ENCODE assay signal across 16 cellular contexts in genomic region chr12:115037830-115038229, GRCh38.
DNase-seq lines count a peak whose midpoint lies in the region; ATAC-seq and TF ChIP-seq lines count a peak whose summit lies in the region.
"Had no signal": no experiment of that assay in that cellular context is flagged by ENCODE, and none has a peak within 500 bp of the region (broad histone marks: within the 10 kb centered on the region; RNA-seq: fewer than 3 reads in every experiment).

No MANE protein-coding gene starts in this region.

- H3K4me1 ChIP-seq in right cardiac atrium (ENCODE audit: control insufficient read depth, insufficient read depth, low read length) (no peaks in the 10 kb centered on the region), right lobe of liver (peaks cover 0 to 19% (median 5%) of the 10 kb centered on the region in 4 donors)
- H3K4me1 ChIP-seq: BLaER1 treated with 17β-estradiol and CSF1 and Interleukin-3, amounts not matched to agents 10 nM and 100 nM had no signal

- no peaks in the 10 kb centered on the region for H3K36me3 ChIP-seq in right lobe of liver
- H3K36me3 ChIP-seq: BLaER1 treated with 17β-estradiol and CSF1 and Interleukin-3, amounts not matched to agents 10 nM and 100 nM had no signal

- H3K4me3 ChIP-seq in right cardiac atrium (ENCODE audit: low read length) (no peak overlapping the region), fibroblast of pulmonary artery (replicated peaks; ENCODE audit: low read depth, low read length) (no peak overlapping the region), right lobe of liver (no peak overlapping the region)
- H3K4me3 ChIP-seq: BLaER1 treated with 17β-estradiol and CSF1 and Interleukin-3, amounts not matched to agents 10 nM and 100 nM; PC-9 had no signal

- no peak for TF ChIP-seq POLR2A in right lobe of liver (IDR thresholded peaks at IDR 0.05)
- no peak for TF ChIP-seq POLR2A in erythroblast (IDR thresholded peaks at IDR 0.05; ENCODE audit: low read length)

- TF ChIP-seq CTCF in fibroblast of pulmonary artery (IDR thresholded peaks at IDR 0.05; ENCODE audit: low read length, missing control alignments) = no peak
- no peak for TF ChIP-seq CTCF in right lobe of liver (IDR thresholded peaks at IDR 0.05)

- 49% methylated on average over 2 of the region's 2 CpGs for WGBS in right cardiac atrium
- 15% methylated on average over 2 of the region's 2 CpGs for WGBS in right lobe of liver (ENCODE audit: insufficient coverage, low coverage, low lambda C conversion rate, missing lambda C conversion rate)

- DNase-seq in right cardiac atrium (no peak), cardiac septum (ENCODE audit: low spot score) (no peak), fibroblast of pulmonary artery (ENCODE audit: low read depth) (peak; percentile 55), right lobe of liver (peak; percentile 30 to 78 (median 56)), erythroblast (lab: John Stamatoyannopoulos, UW) (no peak), kidney glomerular epithelial cell (lab: John Stamatoyannopoulos, UW) (no peak), cerebellar nuclear complex (lab: John Stamatoyannopoulos, UW) (no peak)
- DNase-seq: DMS 273 treated with DMSO at 0.1 percent for 48 hours, KG1, NCI-H1048, NCI-H146, NCI-H2081, NCI-H510A treated with DMSO at 0.1 percent for 48 hours, NCI-H82, PC-9 had no signal

- H3K27me3 ChIP-seq in right cardiac atrium (ENCODE audit: control insufficient read depth, insufficient read depth) (no peaks in the 10 kb centered on the region), right lobe of liver (no peaks in the 10 kb centered on the region)
- H3K27me3 ChIP-seq: BLaER1 treated with 17β-estradiol and CSF1 and Interleukin-3, amounts not matched to agents 10 nM and 100 nM had no signal

- H3K9me3 ChIP-seq in right cardiac atrium (ENCODE audit: control insufficient read depth, low read length) (no peaks in the 10 kb centered on the region), right lobe of liver (no peaks in the 10 kb centered on the region)

- intact Hi-C loops in right cardiac atrium (cut with DNase I) = no loop called here
- intact Hi-C loops in cardiac septum (cut with DNase I) = no loop called here
- intact Hi-C loops in right lobe of liver (cut with DNase I) = no loop called here

- ATAC-seq in right cardiac atrium (peak; percentile 52 to 73), right lobe of liver (peak; percentile 84 to 98 (median 94))

- no peak overlapping the region for H3K27ac ChIP-seq in right cardiac atrium (ENCODE audit: low read length)
- H3K27ac ChIP-seq in right lobe of liver = peak overlapping the region in 2 of 3 donors; percentile 44 to 65
- H3K27ac ChIP-seq: BLaER1 treated with 17β-estradiol and CSF1 and Interleukin-3, amounts not matched to agents 10 nM and 100 nM; PC-9 had no signal

Comparison
In these comparisons a context has a peak if more than half of its experiments do, and no peak if none do; other contexts are left out.
1. DNase-seq: peak in fibroblast of pulmonary artery (single experiment) and right lobe of liver (3 of 3); none in right cardiac atrium (0 of 3), cardiac septum (single experiment), erythroblast (0 of 2), kidney glomerular epithelial cell (single experiment) and cerebellar nuclear complex (0 of 2).